Comparison of ENCODE assay signal across 6 cellular contexts in the genomic region with DNA sequence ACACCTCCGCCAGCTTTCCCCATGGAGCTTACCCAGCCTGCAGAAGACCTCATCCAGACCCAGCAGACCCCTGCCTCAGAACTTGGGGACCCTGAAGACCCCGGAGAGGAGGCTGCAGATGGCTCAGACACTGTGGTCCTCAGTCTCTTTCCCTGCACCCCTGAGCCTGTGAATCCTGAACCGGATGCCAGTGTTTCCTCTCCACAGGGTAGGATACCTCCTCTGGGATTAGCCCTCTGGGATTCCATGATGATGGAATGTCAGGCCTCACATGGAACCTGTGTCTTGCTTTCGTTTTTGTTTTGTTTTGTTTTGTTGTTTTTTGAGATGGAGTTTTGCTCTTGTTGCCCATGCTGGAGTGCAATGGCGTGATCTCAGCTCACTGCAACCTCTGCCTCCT. TPM values are rescaled to one million over a fixed set of nuclear protein-coding genes. Genes with fewer than 3 reads are reported as not detected.
DNase-seq lines count a peak whose midpoint lies in the region; ATAC-seq and TF ChIP-seq lines count a peak whose summit lies in the region.
"Had no signal": no experiment of that assay in that cellular context is flagged by ENCODE, and none has a peak within 500 bp of the region (broad histone marks: within the 10 kb centered on the region; RNA-seq: fewer than 3 reads in every experiment).

No MANE protein-coding gene starts in this region.

- H3K9me3 ChIP-seq in psoas muscle, result no peaks in the 10 kb centered on the region
- H3K9me3 ChIP-seq: Peyer's patch had no signal

- ATAC-seq in psoas muscle (no peak), GM19452 (IDR thresholded peaks at IDR 0.05; ENCODE audit: unreplicated experiment) (no peak)

- H3K4me3 ChIP-seq in Jurkat, Clone E6-1 (ENCODE audit: low read length), result peak overlapping the region; percentile 92
- H3K4me3 ChIP-seq in astrocyte of the cerebellum (ENCODE audit: low read depth, low read length), result peak overlapping the region; percentile 65
- peak overlapping the region; percentile 84 for H3K4me3 ChIP-seq in psoas muscle

- H3K4me1 ChIP-seq in psoas muscle, result peaks cover 36% of the 10 kb centered on the region

- DNase-seq in Jurkat, Clone E6-1 (ENCODE audit: low read depth, low spot score), result no peak
- DNase-seq in astrocyte of the cerebellum (ENCODE audit: low read depth), result no peak
- no peak for DNase-seq in psoas muscle
- DNase-seq in NCI-H2171 treated with DMSO at 0.1 percent for 48 hours (lab: John Stamatoyannopoulos, UW), result no peak

- TF ChIP-seq CTCF in astrocyte of the cerebellum (IDR thresholded peaks at IDR 0.05; ENCODE audit: low read depth, low read length, missing control alignments) (no peak), psoas muscle (IDR thresholded peaks at IDR 0.05) (no peak)

- no peaks in the 10 kb centered on the region for H3K27me3 ChIP-seq in psoas muscle (ENCODE audit: insufficient read depth in 3 of 3, low read length in 2 of 3)
- H3K27me3 ChIP-seq: Peyer's patch had no signal

- 57 to 63% (median 57%) methylated on average over 5 of the region's 5 CpGs for WGBS in psoas muscle, 3 donors

- intact Hi-C loops in psoas muscle (cut with DNase I), result loop anchor here (2.0 to 5.0 kb wide), 2 partner anchors 127 to 128 kb away; a partner anchor contains a TSS

- no peak overlapping the region for H3K27ac ChIP-seq in psoas muscle

- in situ Hi-C loops in astrocyte of the cerebellum (cut with HindIII; ENCODE audit: low sequenced_read_pairs), result no loop called here

- peaks cover 0 to 42% of the 10 kb centered on the region in 2 donors for H3K36me3 ChIP-seq in psoas muscle (ENCODE audit: insufficient read depth in 1 of 2, low read depth in 1 of 2)

RNA-seq across cellular contexts. Expression of a gene that starts 1.9 kb away (rescaled TPM):
- polyA plus RNA-seq in Jurkat, Clone E6-1 (2012; ENCODE audit: insufficient read depth, insufficient read length), result 121 TPM
- 10 to 100 TPM; 33.3 to 53.5 (median 46.2) TPM for total RNA-seq in psoas muscle
- polyA plus RNA-seq in psoas muscle, result 10 to 100 TPM; 39.1 to 64.9 (median 57.4) TPM

RNA-seq across cellular contexts. Expression of a gene that starts 2.0 kb away (rescaled TPM):
- 18.4 TPM for polyA plus RNA-seq in Jurkat, Clone E6-1 (2012; ENCODE audit: insufficient read depth, insufficient read length)
- 10 to 100 TPM; 16.0 to 33.6 (median 21.0) TPM for total RNA-seq in psoas muscle
- 10 to 100 TPM; 25.2 to 46.1 (median 41.2) TPM for polyA plus RNA-seq in psoas muscle

RNA-seq across cellular contexts. Expression of a gene that starts 9.3 kb away (rescaled TPM):
- 45.3 TPM for polyA plus RNA-seq in Jurkat, Clone E6-1 (2012; ENCODE audit: insufficient read depth, insufficient read length)
- total RNA-seq in psoas muscle, result 10 to 100 TPM in 3 of 4 donors, 1 to 10 TPM in 1; 7.5 to 15.8 (median 12.8) TPM
- 10 to 100 TPM; 17.5 to 44.4 (median 21.9) TPM for polyA plus RNA-seq in psoas muscle

RNA-seq across cellular contexts. Expression of a gene that starts 17.8 kb away (rescaled TPM):
- not detected for polyA plus RNA-seq in Jurkat, Clone E6-1 (2012; ENCODE audit: insufficient read depth, insufficient read length)
- not detected for total RNA-seq in psoas muscle
- under 1 TPM in 1 of 3 donors, not detected in 2; 0.03 TPM for polyA plus RNA-seq in psoas muscle
- total RNA-seq: Peyer's patch had no signal

RNA-seq across cellular contexts. Expression of a gene that starts 23.9 kb away (rescaled TPM):
- polyA plus RNA-seq in Jurkat, Clone E6-1 (2012; ENCODE audit: insufficient read depth, insufficient read length), result 4.5 TPM
- under 1 TPM; 0.56 to 0.91 (median 0.63) TPM for total RNA-seq in psoas muscle
- polyA plus RNA-seq in psoas muscle, result under 1 TPM; 0.07 to 0.18 (median 0.16) TPM
